Comparison of ENCODE assay signal across 35 cellular contexts in genomic region chr18:51593931-51594330, GRCh38.
"Had no signal": no experiment of that assay in that cellular context is flagged by ENCODE, and none has a peak within 500 bp of the region (broad histone marks: within the 10 kb centered on the region; RNA-seq: fewer than 3 reads in every experiment).

No MANE protein-coding gene starts in this region.

- H3K36me3 ChIP-seq: MG63 had no signal

- DNase-seq: Karpas-422, Kasumi-1, KG1, MG63, MM.1S, MV-4-11, NCI-H1048, NCI-H1092, NCI-H1092 treated with DMSO at 0.1 percent for 48 hours, NCI-H1105, NCI-H1105 treated with DMSO at 0.1 percent for 48 hours, NCI-H1417, NCI-H1417 treated with DMSO at 0.1 percent for 48 hours, NCI-H1436, NCI-H1436 treated with DMSO at 0.1 percent for 48 hours, NCI-H146, NCI-H1694, NCI-H187, NCI-H187 treated with DMSO at 0.1 percent for 48 hours, NCI-H1930, NCI-H2029, NCI-H2029 treated with DMSO at 0.1 percent for 48 hours, NCI-H2081, NCI-H2081 treated with DMSO at 0.1 percent for 48 hours, NCI-H2107, NCI-H2171, NCI-H2171 treated with DMSO at 0.1 percent for 48 hours, NCI-H226, NCI-H345, NCI-H446, NCI-H446 treated with DMSO at 0.1 percent for 48 hours, NCI-H510A, NCI-H510A treated with DMSO at 0.1 percent for 48 hours, NCI-H524 had no signal

- H3K4me3 ChIP-seq: MG63 had no signal

- H3K9ac ChIP-seq: KMS-11 had no signal

- H3K27me3 ChIP-seq: MG63 had no signal

- H3K4me2 ChIP-seq: KMS-11 had no signal

- H3K9me3 ChIP-seq: MG63 had no signal

- H3K27ac ChIP-seq: KMS-11 had no signal
